8 cellular contexts compared by ENCODE assay signal in the genomic region with DNA sequence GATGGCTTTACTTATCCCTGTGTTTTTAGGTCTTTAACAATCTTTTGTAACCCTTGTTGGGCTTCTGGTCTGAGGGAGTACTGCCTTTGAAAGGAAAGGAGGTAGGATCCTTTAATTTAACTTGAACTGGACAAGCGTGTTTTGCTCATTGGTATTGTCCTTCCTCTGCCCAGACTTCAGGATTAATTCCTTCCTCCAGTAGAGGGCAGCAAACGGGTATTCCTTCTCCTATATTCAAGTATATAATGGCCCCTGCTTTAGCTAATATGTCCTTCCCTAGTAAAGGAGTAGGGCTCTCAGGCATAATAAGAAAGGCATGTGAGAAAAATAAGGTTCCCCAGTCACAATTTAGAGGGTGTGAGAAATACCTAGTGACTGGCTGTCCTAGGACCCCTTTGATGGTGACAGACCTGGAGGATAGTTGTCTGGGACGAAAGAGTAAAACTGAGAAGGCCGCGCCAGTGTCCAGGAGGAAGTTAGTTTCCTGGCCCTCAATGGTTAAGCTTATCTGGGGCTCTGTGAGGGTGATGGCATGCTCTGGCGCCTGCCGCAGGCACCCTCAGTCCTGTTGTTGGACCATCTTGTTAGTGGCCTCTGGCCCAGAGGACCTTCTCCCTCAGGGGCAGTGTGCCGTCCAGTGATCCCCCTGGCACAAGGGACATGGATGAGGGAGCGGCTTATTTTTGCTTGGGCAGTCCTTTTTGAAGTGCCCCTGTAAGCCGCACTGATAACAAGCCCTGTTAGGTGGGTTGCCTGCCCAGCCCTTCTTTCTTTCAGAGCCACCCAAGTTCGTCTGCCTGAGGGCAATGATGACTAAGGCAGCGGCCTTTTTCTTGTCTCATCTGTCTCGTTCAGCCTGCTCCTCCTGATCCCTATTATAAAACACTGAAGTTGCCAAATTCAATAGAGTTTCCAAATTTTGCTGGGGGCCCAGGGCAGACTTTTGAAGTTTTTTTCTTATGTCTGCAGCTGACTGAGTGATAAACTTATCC. TPM values are rescaled to one million over a fixed set of nuclear protein-coding genes. Genes with fewer than 3 reads are reported as not detected.
DNase-seq lines count a peak whose midpoint lies in the region; ATAC-seq, FAIRE-seq and TF ChIP-seq lines count a peak whose summit lies in the region.

No MANE protein-coding gene starts in this region.

- peak; percentile 76 to 83 for TF ChIP-seq RAD21 in liver (IDR thresholded peaks at IDR 0.05)

- TF ChIP-seq CTCF in D721Med (IDR thresholded peaks at IDR 0.05; ENCODE audit: insufficient read depth, missing control alignments) (peak; percentile 51), liver (IDR thresholded peaks at IDR 0.05; ENCODE audit: low read depth, low read length, missing input control) (peak; percentile 58), tibial nerve (IDR thresholded peaks at IDR 0.05) (peak; percentile 38 to 56 (median 43))

- TF ChIP-seq EP300 in tibial nerve (IDR thresholded peaks at IDR 0.05) = no peak

- H3K27ac ChIP-seq in SJSA1 (peak overlapping the region; percentile 54), liver (ENCODE audit: low read depth in 1 of 2, low read length in 2 of 2) (no peak overlapping the region), tibial nerve (no peak overlapping the region)

- 77% methylated on average over 13 of the region's 13 CpGs for WGBS in liver
- WGBS in tibial nerve, 2 donors = 70 to 77% methylated on average over 13 of the region's 13 CpGs

- H3K9ac ChIP-seq in liver (ENCODE audit: low read depth in 1 of 2, low read length in 2 of 2) = no peak overlapping the region

- no peak for DNase-seq in D721Med (ENCODE audit: insufficient read length, low spot score)
- peak; percentile 49 for DNase-seq in KG1 (lab: John Stamatoyannopoulos, UW)
- DNase-seq in SJSA1 (ENCODE audit: low read depth in 1 of 2, low spot score in 2 of 2) = peak; percentile 71 to 72
- DNase-seq in dedifferentiated amniotic fluid mesenchymal stem cell (ENCODE audit: extremely low spot score) = peak; percentile 87
- peak; percentile 24 to 76 for DNase-seq in tibial nerve (ENCODE audit: low spot score in 2 of 2)

- ATAC-seq in GM18519 (IDR thresholded peaks at IDR 0.05; ENCODE audit: low FRiP score, unreplicated experiment) (no peak), GM18861 (IDR thresholded peaks at IDR 0.05; ENCODE audit: unreplicated experiment) (no peak)

- TF ChIP-seq POLR2A in tibial nerve (IDR thresholded peaks at IDR 0.05) = no peak

- no peak for FAIRE-seq in D721Med (lab: Jason Lieb, UNC)

- H3K9me3 ChIP-seq in SJSA1 (replicated peaks) (no peaks in the 10 kb centered on the region), liver (ENCODE audit: control insufficient read depth in 4 of 4, low read length in 3 of 4) (no peaks in the 10 kb centered on the region), tibial nerve (no peaks in the 10 kb centered on the region)

- H3K27me3 ChIP-seq in SJSA1 (replicated peaks) (no peaks in the 10 kb centered on the region), liver (ENCODE audit: control insufficient read depth in 4 of 4, insufficient read depth in 4 of 4, low read length in 3 of 4) (no peaks in the 10 kb centered on the region), tibial nerve (no peaks in the 10 kb centered on the region)

- H3K4me3 ChIP-seq in SJSA1 (no peak overlapping the region), liver (ENCODE audit: low read depth in 1 of 3, low read length in 3 of 3) (no peak overlapping the region), tibial nerve (no peak overlapping the region)

- H3K4me1 ChIP-seq in SJSA1 (replicated peaks) = peaks cover 17% of the 10 kb centered on the region
- peaks cover 3 to 26% (median 18%) of the 10 kb centered on the region in 4 donors for H3K4me1 ChIP-seq in liver (ENCODE audit: control insufficient read depth in 4 of 4, insufficient read depth in 4 of 4, low read length in 3 of 4)
- peaks cover 0 to 12% (median 0%) of the 10 kb centered on the region in 4 donors for H3K4me1 ChIP-seq in tibial nerve

- no peaks in the 10 kb centered on the region for H3K36me3 ChIP-seq in SJSA1
- H3K36me3 ChIP-seq in liver (ENCODE audit: control insufficient read depth in 4 of 4, insufficient read depth in 3 of 4, low read depth in 1 of 4, low read length in 3 of 4) = no peaks in the 10 kb centered on the region
- H3K36me3 ChIP-seq in tibial nerve = no peaks in the 10 kb centered on the region

TF ChIP-seq in liver, 16 proteins besides CTCF, POLR2A, EP300 and RAD21:
- TF ChIP-seq NR2F2 (IDR thresholded peaks at IDR 0.05) (no peak), EGR1 (IDR thresholded peaks at IDR 0.05; ENCODE audit: low read depth in 2 of 2) (no peak), YY1 (IDR thresholded peaks at IDR 0.05) (no peak), HNF4A (conservative IDR thresholded peaks at IDR 0.05) (peak in 1 of 2 donors; percentile 12)
TF ChIP-seq in liver: peak in this region for 1.

RNA-seq across cellular contexts. Expression of gene C11orf71, which starts 51.8 kb away (rescaled TPM):
- 1.5 and 4.8 TPM in 2 replicates for total RNA-seq in SJSA1 (2014; rRNA removed; shearing (Covaris generic))
- total RNA-seq in liver = 1 to 10 TPM; 7.1 to 8.0 TPM
- 10 to 100 TPM in 1 of 2 donors, 1 to 10 TPM in 1; 7.8 to 22.3 TPM for polyA plus RNA-seq in liver
- 10 to 100 TPM in 3 of 4 donors, 1 to 10 TPM in 1; 3.3 to 16.0 (median 13.5) TPM for total RNA-seq in tibial nerve

RNA-seq across cellular contexts. Expression of gene RBM7, which starts 52.0 kb away (rescaled TPM):
- 24.2 and 37.5 TPM in 2 replicates for total RNA-seq in SJSA1 (2014; rRNA removed; shearing (Covaris generic))
- total RNA-seq in liver = 10 to 100 TPM; 16.0 to 23.0 TPM
- polyA plus RNA-seq in liver = 10 to 100 TPM; 11.1 to 11.9 TPM
- total RNA-seq in tibial nerve = 10 to 100 TPM; 14.7 to 15.5 (median 15.3) TPM

RNA-seq across cellular contexts. Expression of gene NNMT, which starts 52.3 kb away (rescaled TPM):
- 125 and 173 TPM in 2 replicates for total RNA-seq in SJSA1 (2014; rRNA removed; shearing (Covaris generic))
- 1,000 to 10,000 TPM in 1 of 2 donors, under 1 TPM in 1; 0.47 to 2,438 TPM for total RNA-seq in liver
- 1,000 to 10,000 TPM; 3,316 to 3,724 TPM for polyA plus RNA-seq in liver
- 1,000 to 10,000 TPM in 1 of 4 donors, 100 to 1,000 TPM in 3; 520 to 1,803 (median 896) TPM for total RNA-seq in tibial nerve
